8 cellular contexts compared by ENCODE assay signal in genomic region chr14:102096569-102097188, GRCh38.
DNase-seq lines count a peak whose midpoint lies in the region; ATAC-seq lines count a peak whose summit lies in the region.

No MANE protein-coding gene starts in this region.

- no peak for ATAC-seq in HG02798 (IDR thresholded peaks at IDR 0.05; ENCODE audit: poor library complexity, unreplicated experiment)

- DNase-seq in DMS53 (lab: John Stamatoyannopoulos, UW) (peak; percentile 81), Kasumi-1 (lab: John Stamatoyannopoulos, UW) (peak; percentile 43 to 62), RPMI8226 (peak; percentile 60), foreskin melanocyte (peak; percentile 73), nucleus accumbens (lab: John Stamatoyannopoulos, UW) (peak in 54 of 56 donors; percentile 22 to 95 (median 72)), superior temporal gyrus (ENCODE audit: extremely low spot score) (peak; percentile 96)
- DNase-seq in activated gamma-delta T cell treated with anti-CD3 and anti-CD28 coated beads, Interleukin-2, amount 50 U/mL, for 16 hours (ENCODE audit: low read depth), result peak; percentile 53
